In genomic region chr12:11987906-11988305, GRCh38 we compare ENCODE assay signal across 37 cellular contexts.
DNase-seq lines count a peak whose midpoint lies in the region; ATAC-seq, FAIRE-seq and TF ChIP-seq lines count a peak whose summit lies in the region.
"Had no signal": no experiment of that assay in that cellular context is flagged by ENCODE, and none has a peak within 500 bp of the region (broad histone marks: within the 10 kb centered on the region; RNA-seq: fewer than 3 reads in every experiment).

No MANE protein-coding gene starts in this region.

- H3K9me3 Mint-ChIP-seq in astrocyte (ENCODE audit: unreplicated experiment) (peaks cover 2% of the 10 kb centered on the region), GM23338 (no peaks in the 10 kb centered on the region; the same call in 2 of the 3 replicates)

- 50% methylated on average over 4 of the region's 4 CpGs for WGBS in smooth muscle cell (ENCODE audit: low lambda C conversion rate)
- 90 to 91% methylated on average over 4 of the region's 4 CpGs for WGBS in sigmoid colon, 2 donors

- H4K20me1 ChIP-seq in astrocyte (ENCODE audit: insufficient read depth, low read length) (no peaks in the 10 kb centered on the region), smooth muscle cell (ENCODE audit: low read depth) (no peaks in the 10 kb centered on the region), GM23338 (replicated peaks; ENCODE audit: insufficient read depth) (no peaks in the 10 kb centered on the region)
- H4K20me1 ChIP-seq: BLaER1; BLaER1 treated with 17β-estradiol and CSF1 and Interleukin-3, amounts not matched to agents 10 nM and 100 nM had no signal

- ATAC-seq in GM23338: no peak
- no peak for ATAC-seq in GM19351 (IDR thresholded peaks at IDR 0.05; ENCODE audit: unreplicated experiment)
- ATAC-seq: A549; CD8-positive, alpha-beta T cell had no signal

- TF ChIP-seq POLR2A in sigmoid colon (IDR thresholded peaks at IDR 0.05): no peak

- no peak overlapping the region for H3K4me2 ChIP-seq in astrocyte (ENCODE audit: low read length)
- no peak overlapping the region for H3K4me2 ChIP-seq in smooth muscle cell
- H3K4me2 ChIP-seq in GM23338: no peak overlapping the region
- H3K4me2 ChIP-seq: A549; BLaER1; BLaER1 treated with 17β-estradiol and CSF1 and Interleukin-3, amounts not matched to agents 10 nM and 100 nM had no signal

- no peak overlapping the region for H2AFZ ChIP-seq in astrocyte (ENCODE audit: low read depth, low read length)
- peak overlapping the region; percentile 5 for H2AFZ ChIP-seq in smooth muscle cell (ENCODE audit: low read depth)
- no peak overlapping the region for H2AFZ ChIP-seq in GM23338

- peaks cover 4% of the 10 kb centered on the region for H3K27me3 Mint-ChIP-seq in astrocyte (ENCODE audit: low read depth, unreplicated experiment)
- H3K27me3 Mint-ChIP-seq in GM23338 (ENCODE audit: insufficient read depth, low read depth, poor library complexity): peaks cover 3% of the 10 kb centered on the region
- H3K27me3 Mint-ChIP-seq: B cell; CD4-positive, alpha-beta memory T cell; CD4-positive, alpha-beta T cell; CD4-positive, CD25-positive, alpha-beta regulatory T cell; CD8-positive, alpha-beta memory T cell had no signal

- no peak overlapping the region for H3K27ac ChIP-seq in astrocyte (ENCODE audit: low read depth, low read length)
- no peak overlapping the region for H3K27ac ChIP-seq in smooth muscle cell (ENCODE audit: low read depth)
- no peak overlapping the region for H3K27ac ChIP-seq in sigmoid colon
- H3K27ac ChIP-seq in GM23338 (ENCODE audit: low read depth): no peak overlapping the region
- H3K27ac ChIP-seq: 22Rv1; A549; BLaER1; BLaER1 treated with 17β-estradiol and CSF1 and Interleukin-3, amounts not matched to agents 10 nM and 100 nM; C4-2B had no signal

- H3K9ac ChIP-seq in astrocyte (ENCODE audit: low read length): no peak overlapping the region
- H3K9ac ChIP-seq in smooth muscle cell (ENCODE audit: low read depth): no peak overlapping the region
- H3K9ac ChIP-seq: BLaER1; BLaER1 treated with 17β-estradiol and CSF1 and Interleukin-3, amounts not matched to agents 10 nM and 100 nM had no signal

- no peaks in the 10 kb centered on the region for H3K79me2 ChIP-seq in astrocyte (ENCODE audit: insufficient read depth, low read length)
- no peaks in the 10 kb centered on the region for H3K79me2 ChIP-seq in smooth muscle cell (ENCODE audit: low read depth)
- H3K79me2 ChIP-seq in GM23338 (replicated peaks; ENCODE audit: insufficient read depth): no peaks in the 10 kb centered on the region

- peaks cover 14% of the 10 kb centered on the region for H3K4me1 Mint-ChIP-seq in astrocyte (ENCODE audit: low read depth, unreplicated experiment)
- H3K4me1 Mint-ChIP-seq in GM23338: no peaks in the 10 kb centered on the region
- H3K4me1 Mint-ChIP-seq: B cell had no signal

- no peak for TF ChIP-seq CTCF in AG10803 (conservative IDR thresholded peaks at IDR 0.05; ENCODE audit: low read length)
- TF ChIP-seq CTCF in astrocyte (IDR thresholded peaks at IDR 0.05; ENCODE audit: insufficient read depth, low read depth, low read length): no peak
- TF ChIP-seq CTCF in smooth muscle cell (IDR thresholded peaks at IDR 0.05; ENCODE audit: borderline replicate concordance, insufficient read depth, poor library complexity, severe bottlenecking): no peak
- no peak for TF ChIP-seq CTCF in sigmoid colon (IDR thresholded peaks at IDR 0.05)
- TF ChIP-seq CTCF in GM23338 (conservative IDR thresholded peaks at IDR 0.05; ENCODE audit: low read depth in 2 of 2): no peak

- H3K4me3 ChIP-seq in AG10803 (ENCODE audit: low read length) (no peak overlapping the region), astrocyte (ENCODE audit: insufficient read depth, low read depth, low read length) (no peak overlapping the region), smooth muscle cell (no peak overlapping the region), sigmoid colon (no peak overlapping the region), GM23338 (no peak overlapping the region)
- H3K4me3 ChIP-seq: A549; BLaER1; BLaER1 treated with 17β-estradiol and CSF1 and Interleukin-3, amounts not matched to agents 10 nM and 100 nM had no signal

- H3K27ac Mint-ChIP-seq in astrocyte (ENCODE audit: unreplicated experiment) (no peak overlapping the region), GM23338 (no peak overlapping the region)
- H3K27ac Mint-ChIP-seq: B cell; CD14-positive monocyte; CD4-positive, alpha-beta T cell; CD4-positive, CD25-positive, alpha-beta regulatory T cell; CD8-positive, alpha-beta memory T cell; CD8-positive, alpha-beta T cell had no signal

- no peak for FAIRE-seq in astrocyte (lab: Jason Lieb, UNC)
- FAIRE-seq: A204.1, A549, D721Med, G401.6 had no signal

- peak; percentile 30 for DNase-seq in AG10803 (ENCODE audit: low read depth)
- peak; percentile 21 for DNase-seq in EH (ENCODE audit: low read depth)
- DNase-seq in astrocyte (ENCODE audit: low read depth): peak; percentile 52
- DNase-seq in smooth muscle cell (lab: John Stamatoyannopoulos, UW; ENCODE audit: unreplicated experiment): no peak
- DNase-seq in sigmoid colon: no peak
- no peak for DNase-seq in AML-193 (lab: John Stamatoyannopoulos, UW)
- DNase-seq in GM23338 (ENCODE audit: low spot score): no peak
- DNase-seq: 8988T; ACHN; BE2C; C1 segment of cervical spinal cord; Caco-2; Calu3; CD4-positive, alpha-beta memory T cell; CD4-positive, alpha-beta T cell; CD4-positive, CD25-positive, alpha-beta regulatory T cell; CD8-positive, alpha-beta memory T cell; CD8-positive, alpha-beta T cell; COR-L47; DMS 273 treated with DMSO at 0.1 percent for 48 hours; DMS153; DMS53; DMS79; DMS79 treated with DMSO at 0.1 percent for 48 hours; DND-41; EL had no signal

- intact Hi-C loops in sigmoid colon (cut with DNase I): no loop called here

- H3K36me3 ChIP-seq in astrocyte (ENCODE audit: insufficient read depth, low read length) (no peaks in the 10 kb centered on the region), smooth muscle cell (ENCODE audit: low read depth) (no peaks in the 10 kb centered on the region), sigmoid colon (no peaks in the 10 kb centered on the region), GM23338 (ENCODE audit: insufficient read depth) (no peaks in the 10 kb centered on the region)
- H3K36me3 ChIP-seq: BE2C; BLaER1; BLaER1 treated with 17β-estradiol and CSF1 and Interleukin-3, amounts not matched to agents 10 nM and 100 nM had no signal

- H3K27me3 ChIP-seq in astrocyte (ENCODE audit: insufficient read depth, low read length) (no peaks in the 10 kb centered on the region), smooth muscle cell (ENCODE audit: low read depth) (no peaks in the 10 kb centered on the region), sigmoid colon (no peaks in the 10 kb centered on the region), GM23338 (ENCODE audit: insufficient read depth) (no peaks in the 10 kb centered on the region)
- H3K27me3 ChIP-seq: BE2C; BLaER1; BLaER1 treated with 17β-estradiol and CSF1 and Interleukin-3, amounts not matched to agents 10 nM and 100 nM had no signal

- H3K9me2 ChIP-seq in GM23338 (ENCODE audit: insufficient read depth): 0 out of 2 replicates have a peak, but pooled peaks cover 11% of the 10 kb centered on the region

- no peak overlapping the region for H3K4me3 Mint-ChIP-seq in astrocyte (ENCODE audit: unreplicated experiment)
- H3K4me3 Mint-ChIP-seq in GM23338: no peak overlapping the region
- H3K4me3 Mint-ChIP-seq: B cell; CD14-positive monocyte; CD4-positive, alpha-beta memory T cell; CD4-positive, alpha-beta T cell; CD4-positive, CD25-positive, alpha-beta regulatory T cell; CD8-positive, alpha-beta memory T cell; CD8-positive, alpha-beta T cell had no signal

- no peaks in the 10 kb centered on the region for H3K4me1 ChIP-seq in astrocyte (ENCODE audit: insufficient read depth, low read length)
- H3K4me1 ChIP-seq in smooth muscle cell (ENCODE audit: low read depth): no peaks in the 10 kb centered on the region
- H3K4me1 ChIP-seq in sigmoid colon: peaks cover 0 to 6% (median 3%) of the 10 kb centered on the region in 4 donors
- no peaks in the 10 kb centered on the region for H3K4me1 ChIP-seq in GM23338 (ENCODE audit: insufficient read depth)
- H3K4me1 ChIP-seq: A549; BLaER1; BLaER1 treated with 17β-estradiol and CSF1 and Interleukin-3, amounts not matched to agents 10 nM and 100 nM had no signal

- H3K9me3 ChIP-seq in astrocyte (ENCODE audit: insufficient read depth, low read depth, low read length) (peaks cover 2% of the 10 kb centered on the region), smooth muscle cell (replicated peaks; ENCODE audit: low read depth) (no peaks in the 10 kb centered on the region), sigmoid colon (no peaks in the 10 kb centered on the region)
- H3K9me3 ChIP-seq: BE2C, Caco-2 had no signal

- no peak for TF ChIP-seq EP300 in sigmoid colon (IDR thresholded peaks at IDR 0.05)

- H3K36me3 Mint-ChIP-seq in astrocyte (ENCODE audit: low read depth, unreplicated experiment) (no peaks in the 10 kb centered on the region), GM23338 (ENCODE audit: low read depth) (no peaks in the 10 kb centered on the region)
- H3K36me3 Mint-ChIP-seq: CD14-positive monocyte; CD4-positive, CD25-positive, alpha-beta regulatory T cell; CD8-positive, alpha-beta T cell had no signal

- H3F3A ChIP-seq in smooth muscle cell (ENCODE audit: low read depth) (peaks cover 5% of the 10 kb centered on the region), GM23338 (replicated peaks; ENCODE audit: low read depth) (no peaks in the 10 kb centered on the region)

TF ChIP-seq in GM23338, 12 proteins besides CTCF, POLR2A, EP300 and RAD21 (continues in another document):
- TF ChIP-seq EZH2phosphoT487 (IDR thresholded peaks at IDR 0.05; ENCODE audit: unreplicated experiment) (no peak), STAT1 (IDR thresholded peaks at IDR 0.05; ENCODE audit: unreplicated experiment) (no peak), EZH2 (IDR thresholded peaks at IDR 0.05; ENCODE audit: low read depth, unreplicated experiment) (no peak), NANOG (IDR thresholded peaks at IDR 0.05; ENCODE audit: borderline replicate concordance) (no peak), ZNF331 (CRISPR knock-in tag; IDR thresholded peaks at IDR 0.05; ENCODE audit: low read depth) (no peak)

Comparison
In these comparisons a context has a peak if more than half of its experiments do, and no peak if none do; other contexts are left out.
1. DNase-seq: peak in AG10803 (single experiment), EH (single experiment) and astrocyte (single experiment); none in smooth muscle cell (single experiment), sigmoid colon (single experiment), AML-193 (0 of 2) and GM23338 (single experiment).